ENCODE assay signal across 8 cellular contexts in the genomic region with DNA sequence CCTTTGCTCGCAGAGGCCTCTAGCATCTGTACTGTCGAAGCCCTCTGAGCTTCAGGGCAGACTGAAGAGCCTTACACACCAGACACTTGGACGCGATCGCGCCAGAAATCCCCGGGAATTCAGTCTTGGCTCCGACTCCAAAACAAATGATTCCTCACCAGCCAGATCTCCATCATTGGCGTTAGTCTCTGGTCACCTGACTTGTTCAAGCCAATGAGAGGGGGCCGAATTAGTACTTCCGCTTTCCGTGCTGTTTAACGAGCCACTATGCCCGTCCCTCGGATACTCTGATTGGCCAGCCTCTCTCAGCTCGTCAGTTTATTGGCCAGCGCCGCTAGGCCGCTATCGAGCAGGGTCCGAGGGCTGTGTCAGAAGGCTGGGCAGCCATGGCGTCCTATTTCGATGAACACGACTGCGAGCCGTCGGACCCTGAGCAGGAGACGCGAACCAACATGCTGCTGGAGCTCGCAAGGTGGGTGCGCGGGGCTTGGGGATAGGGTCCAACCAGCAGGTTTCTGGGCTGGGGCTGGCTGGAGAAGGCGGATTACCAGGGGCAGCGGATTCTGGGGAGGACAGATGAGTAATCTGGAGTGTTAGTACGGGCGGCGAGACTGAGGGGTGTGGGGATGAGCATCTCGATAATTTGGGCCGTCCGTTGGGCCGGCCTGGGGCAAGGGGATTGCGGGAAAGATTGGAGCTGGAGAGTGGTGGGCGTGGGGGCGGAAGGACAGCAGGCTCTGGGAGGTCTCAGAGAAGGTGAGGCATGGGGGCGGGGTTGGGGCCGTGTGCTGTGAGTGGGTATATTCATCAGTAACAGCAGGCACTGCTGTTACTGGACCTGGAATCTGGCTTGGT. TPM values are rescaled to one million over a fixed set of nuclear protein-coding genes. Genes with fewer than 3 reads are reported as not detected.
DNase-seq lines count a peak whose midpoint lies in the region; ATAC-seq and TF ChIP-seq lines count a peak whose summit lies in the region.

Gene RNF181, plus strand, starts transcription at position 368 of the 855 bp plus-strand sequence. Its CDS starts 19 bp downstream, at position 387.

- peak within 1 kb of the TSS; percentile 93 for H3K4me3 Mint-ChIP-seq in activated T-cell treated with anti-CD3 and anti-CD28 coated beads, Interleukin-2, amount 50 U/mL, for 4 hours

- peaks cover 1% of the 10 kb centered on the region for H3K36me3 Mint-ChIP-seq in activated T-cell treated with anti-CD3 and anti-CD28 coated beads, Interleukin-2, amount 50 U/mL, for 4 hours (ENCODE audit: insufficient read depth)

- H3K9me3 Mint-ChIP-seq in activated T-cell treated with anti-CD3 and anti-CD28 coated beads, Interleukin-2, amount 50 U/mL, for 4 hours = no peaks in the 10 kb centered on the region

- H3K4me1 ChIP-seq in Panc1 (ENCODE audit: control insufficient read depth, insufficient read depth, low read length) (peaks cover 32% of the 10 kb centered on the region), esophagus (ENCODE audit: control insufficient read depth in 2 of 2, insufficient read depth in 2 of 2, low read length in 1 of 2) (peaks cover 11 to 27% of the 10 kb centered on the region in 2 donors), mucosa of stomach (ENCODE audit: control insufficient read depth, insufficient read depth, low read length) (peaks cover 36% of the 10 kb centered on the region)

- WGBS in esophagus, 2 donors = 0% methylated on average over 46 of the region's 46 CpGs

- no peak for TF ChIP-seq CTCF in Panc1 (IDR thresholded peaks at IDR 0.05)

- no peaks in the 10 kb centered on the region for H3K27me3 Mint-ChIP-seq in activated T-cell treated with anti-CD3 and anti-CD28 coated beads, Interleukin-2, amount 50 U/mL, for 4 hours (ENCODE audit: low read depth)

- peaks cover 28% of the 10 kb centered on the region for H3K4me1 Mint-ChIP-seq in activated T-cell treated with anti-CD3 and anti-CD28 coated beads, Interleukin-2, amount 50 U/mL, for 4 hours (ENCODE audit: low read depth)

- H3K27me3 ChIP-seq in Panc1 (ENCODE audit: control insufficient read depth, insufficient read depth, low read length) = no peaks in the 10 kb centered on the region
- no peaks in the 10 kb centered on the region for H3K27me3 ChIP-seq in esophagus (ENCODE audit: control insufficient read depth in 1 of 2, insufficient read depth in 2 of 2, low read length in 2 of 2)
- no peaks in the 10 kb centered on the region for H3K27me3 ChIP-seq in mucosa of stomach (ENCODE audit: control insufficient read depth, insufficient read depth, low read length)

- POLR2A ChIA-PET in Panc1 (lab: Charles Lee) = interaction anchor here (0.5 to 1.2 kb wide), 5 partner anchors 8 to 229 kb away, joined by 3 to 14 read pairs (median 4); no protein-coding TSS in a partner anchor

- H3K9ac ChIP-seq in mucosa of stomach (ENCODE audit: low read length) = peak within 1 kb of the TSS; percentile 99

- H3K27ac ChIP-seq in Panc1 (ENCODE audit: low read length) = peak within 1 kb of the TSS; percentile 96
- H3K27ac ChIP-seq in esophagus (ENCODE audit: low read depth in 2 of 2, low read length in 1 of 2) = peak within 1 kb of the TSS; percentile 89 to 98

- H3K36me3 ChIP-seq in Panc1 (ENCODE audit: control insufficient read depth, insufficient read depth, low read length) = peaks cover 2% of the 10 kb centered on the region; the same call in 1 of the 2 replicates
- H3K36me3 ChIP-seq in esophagus (ENCODE audit: control insufficient read depth in 2 of 2, insufficient read depth in 2 of 2, low read length in 1 of 2) = peaks cover 6 to 23% of the 10 kb centered on the region in 2 donors
- peaks cover 6% of the 10 kb centered on the region for H3K36me3 ChIP-seq in mucosa of stomach (ENCODE audit: control insufficient read depth, insufficient read depth, low read length)

- in situ Hi-C loops in Panc1 (cut with HindIII; ENCODE audit: low pct_unique_long_range_greater_than_20kb, low sequenced_read_pairs) = no loop called here

- no TSS peak for BruUV-seq in Panc1 (replicated peaks; lab: Mats Ljungman, UMichigan)

- peak; percentile 99 for ATAC-seq in GM21723 (IDR thresholded peaks at IDR 0.05; ENCODE audit: unreplicated experiment)
- peak; percentile 98 for ATAC-seq in Panc1
- peak; percentile 99 for ATAC-seq in activated T-cell treated with anti-CD3 and anti-CD28 coated beads, Interleukin-2, amount 50 U/mL, for 4 hours

- intact Hi-C loops in Panc1 (cut with micrococcal nuclease; ENCODE audit: unreplicated experiment) = no loop called here

- DNase-seq in DMS53 (lab: John Stamatoyannopoulos, UW) (peak; percentile 100), KG1 (lab: John Stamatoyannopoulos, UW) (peak; percentile 92), Panc1 (ENCODE audit: low read depth, low spot score) (peak; percentile 95)
- DNase-seq in activated T-cell treated with anti-CD3 and anti-CD28 coated beads, Interleukin-2, amount 50 U/mL, for 4 hours = peak; percentile 84
- DNase-seq in stimulated activated CD8-positive, alpha-beta memory T cell treated with anti-CD3 and anti-CD28 coated beads, Interleukin-7, amount 100 ng/mL, for 1 hour (ENCODE audit: low read depth in 2 of 2) = peak; percentile 73 to 78

- no peaks in the 10 kb centered on the region for H3K9me3 ChIP-seq in Panc1 (ENCODE audit: control insufficient read depth, insufficient read depth, low read depth, low read length)
- no peaks in the 10 kb centered on the region for H3K9me3 ChIP-seq in esophagus (ENCODE audit: control insufficient read depth in 2 of 2, insufficient read depth in 1 of 2, low read depth in 1 of 2, low read length in 1 of 2)
- H3K9me3 ChIP-seq in mucosa of stomach (ENCODE audit: control insufficient read depth, low read length) = no peaks in the 10 kb centered on the region

- H3K4me3 ChIP-seq in Panc1 (ENCODE audit: low read depth in 2 of 2, low read length in 2 of 2) (peak within 1 kb of the TSS; percentile 91 to 99), esophagus (ENCODE audit: low read depth in 1 of 2, low read length in 2 of 2) (peak within 1 kb of the TSS; percentile 85 to 92), mucosa of stomach (ENCODE audit: low read length) (peak within 1 kb of the TSS; percentile 99)

- CTCF ChIA-PET in Panc1 (lab: Charles Lee) = no interaction called here

RNA-seq across cellular contexts. Expression of gene RNF181, which starts in this region (rescaled TPM):
- total RNA-seq in Panc1 (2021; ENCODE audit: unreplicated experiment) = 156 TPM
- 365 TPM for polyA plus RNA-seq in Panc1 (2012; ENCODE audit: insufficient read length)
- 100 to 1,000 TPM in 1 of 3 donors, 10 to 100 TPM in 2; 87.8 to 108 (median 94.0) TPM for total RNA-seq in activated T-cell treated with anti-CD3 and anti-CD28 coated beads, Interleukin-2, amount 50 U/mL, for 4 hours
- polyA plus RNA-seq in esophagus = 100 to 1,000 TPM; 159 to 189 TPM

Comparison
In these comparisons a context has a peak if more than half of its experiments do, and no peak if none do; other contexts are left out.
1. Peak in every context shown above with its lines: DNase-seq, ATAC-seq, H3K4me3 ChIP-seq and H3K27ac ChIP-seq.